ENCODE assay signal across 8 cellular contexts in the genomic region with DNA sequence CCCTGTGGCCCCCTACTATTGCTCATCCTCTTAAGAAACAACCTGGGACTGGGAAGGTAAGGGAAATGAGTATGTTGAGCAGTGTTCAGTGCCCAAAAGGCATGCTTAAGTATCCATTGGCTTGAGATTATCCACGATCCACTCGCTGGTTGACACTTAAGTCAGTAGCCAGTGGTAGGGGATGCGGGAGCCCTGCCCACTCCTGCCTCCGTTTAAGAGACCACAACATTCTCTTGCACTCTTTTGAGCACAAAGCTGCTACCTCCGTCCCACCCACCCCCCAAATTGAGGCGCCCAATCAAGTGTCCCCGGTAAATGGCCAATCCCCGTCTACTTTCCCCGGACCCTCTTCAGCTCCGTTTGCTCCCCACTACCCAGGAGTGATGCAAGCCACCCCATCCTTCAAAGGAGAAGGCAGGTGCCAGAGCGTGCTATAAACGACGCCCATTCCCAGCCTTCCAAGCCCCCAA. TPM values are rescaled to one million over a fixed set of nuclear protein-coding genes. Genes with fewer than 3 reads are reported as not detected.
DNase-seq lines count a peak whose midpoint lies in the region; ATAC-seq and TF ChIP-seq lines count a peak whose summit lies in the region.

No MANE protein-coding gene starts in this region.

- peaks cover 13% of the 10 kb centered on the region for H3K27me3 Mint-ChIP-seq in activated CD4-positive, alpha-beta memory T cell treated with anti-CD3 and anti-CD28 coated beads, Interleukin-2, amount 10 ng/mL, durations not matched to agents 7 days and 5 days
- peaks cover 12% of the 10 kb centered on the region for H3K27me3 Mint-ChIP-seq in stimulated activated naive CD8-positive, alpha-beta T cell treated with anti-CD3 and anti-CD28 coated beads, Interleukin-15, amount 100 ng/mL, for 72 hours

- CTCF ChIA-PET in A673 (lab: Charles Lee) = interaction anchor here (0.7 kb wide), 2 partner anchors 130 to 149 kb away, joined by 3 to 9 read pairs; no protein-coding TSS in a partner anchor
- CTCF ChIA-PET in activated CD4-positive, alpha-beta memory T cell treated with anti-CD3 and anti-CD28 coated beads, Interleukin-2, amount 10 ng/mL, durations not matched to agents 7 days and 5 days (lab: Charles Lee) = interaction anchor here (0.7 to 1.7 kb wide), 5 partner anchors 31 to 129 kb away, joined by 3 to 6 read pairs (median 4); no protein-coding TSS in a partner anchor

- POLR2A ChIA-PET in A673 (lab: Charles Lee; ENCODE audit: low non-redundant PET) = no interaction called here
- POLR2A ChIA-PET in activated CD4-positive, alpha-beta memory T cell treated with anti-CD3 and anti-CD28 coated beads, Interleukin-2, amount 10 ng/mL, durations not matched to agents 7 days and 5 days (lab: Charles Lee) = interaction anchor here (0.6 to 1.7 kb wide), 7 partner anchors 21 to 151 kb away, joined by 3 to 7 read pairs (median 5); a partner anchor contains a TSS

- H3K27ac Mint-ChIP-seq in activated CD4-positive, alpha-beta memory T cell treated with anti-CD3 and anti-CD28 coated beads, Interleukin-2, amount 10 ng/mL, durations not matched to agents 7 days and 5 days = peak overlapping the region; percentile 91
- H3K27ac Mint-ChIP-seq in stimulated activated naive CD8-positive, alpha-beta T cell treated with anti-CD3 and anti-CD28 coated beads, Interleukin-15, amount 100 ng/mL, for 72 hours = peak overlapping the region; percentile 48 to 91

- no peaks in the 10 kb centered on the region for H3K9me3 Mint-ChIP-seq in activated CD4-positive, alpha-beta memory T cell treated with anti-CD3 and anti-CD28 coated beads, Interleukin-2, amount 10 ng/mL, durations not matched to agents 7 days and 5 days
- no peaks in the 10 kb centered on the region for H3K9me3 Mint-ChIP-seq in stimulated activated naive CD8-positive, alpha-beta T cell treated with anti-CD3 and anti-CD28 coated beads, Interleukin-15, amount 100 ng/mL, for 72 hours

- H3K27ac ChIP-seq in A673 (ENCODE audit: low read depth, low read length, poor library complexity, severe bottlenecking) = peak overlapping the region; percentile 80
- no peak overlapping the region for H3K27ac ChIP-seq in iPS DF 6.9 (ENCODE audit: low read length)

- ATAC-seq in GM19395 (IDR thresholded peaks at IDR 0.05; ENCODE audit: unreplicated experiment) (peak; percentile 15), HG03460 (IDR thresholded peaks at IDR 0.05; ENCODE audit: unreplicated experiment) (no peak)
- no peak for ATAC-seq in stimulated activated naive CD8-positive, alpha-beta T cell treated with anti-CD3 and anti-CD28 coated beads, Interleukin-15, amount 100 ng/mL, for 72 hours

- peaks cover 6% of the 10 kb centered on the region for H3K4me1 Mint-ChIP-seq in activated CD4-positive, alpha-beta memory T cell treated with anti-CD3 and anti-CD28 coated beads, Interleukin-2, amount 10 ng/mL, durations not matched to agents 7 days and 5 days
- H3K4me1 Mint-ChIP-seq in stimulated activated naive CD8-positive, alpha-beta T cell treated with anti-CD3 and anti-CD28 coated beads, Interleukin-15, amount 100 ng/mL, for 72 hours = peaks cover 5% of the 10 kb centered on the region

- H3K4me3 Mint-ChIP-seq in activated CD4-positive, alpha-beta memory T cell treated with anti-CD3 and anti-CD28 coated beads, Interleukin-2, amount 10 ng/mL, durations not matched to agents 7 days and 5 days = peak overlapping the region; percentile 80
- peak overlapping the region; percentile 87 to 96 for H3K4me3 Mint-ChIP-seq in stimulated activated naive CD8-positive, alpha-beta T cell treated with anti-CD3 and anti-CD28 coated beads, Interleukin-15, amount 100 ng/mL, for 72 hours

- intact Hi-C loops in A673 (cut with micrococcal nuclease; ENCODE audit: unreplicated experiment) = loop anchor here (10.0 kb wide), 1 partner anchor 54 kb away; a partner anchor contains a TSS

- H3K27me3 ChIP-seq in A673 (replicated peaks; ENCODE audit: insufficient read depth, low read depth, low read length, poor library complexity) (no peaks in the 10 kb centered on the region), iPS DF 6.9 (ENCODE audit: control insufficient read depth, insufficient read depth, low read length) (peaks cover 31% of the 10 kb centered on the region)

- WGBS in iPS DF 6.9 (ENCODE audit: insufficient coverage, insufficient read length) = no CpG with 5 or more reads among the region's 13 CpGs

- H3K36me3 Mint-ChIP-seq in activated CD4-positive, alpha-beta memory T cell treated with anti-CD3 and anti-CD28 coated beads, Interleukin-2, amount 10 ng/mL, durations not matched to agents 7 days and 5 days (ENCODE audit: low read depth) = peaks cover 10% of the 10 kb centered on the region

- H3K4me1 ChIP-seq in A673 (ENCODE audit: insufficient read depth, low read length, poor library complexity, severe bottlenecking) (no peaks in the 10 kb centered on the region), iPS DF 6.9 (ENCODE audit: control insufficient read depth, insufficient read depth, low read length) (0 out of 2 replicates have a peak, but pooled peaks cover 1% of the 10 kb centered on the region)

- DNase-seq in A673 (ENCODE audit: low spot score) (no peak), iPS DF 6.9 (ENCODE audit: low read depth, low spot score) (no peak), NCI-H187 treated with DMSO at 0.1 percent for 48 hours (lab: John Stamatoyannopoulos, UW) (no peak), NCI-H2196 treated with DMSO at 0.1 percent for 48 hours (lab: John Stamatoyannopoulos, UW; ENCODE audit: unreplicated experiment) (no peak)
- no peak for DNase-seq in activated CD4-positive, alpha-beta memory T cell treated with anti-CD3 and anti-CD28 coated beads, Interleukin-2, amount 10 ng/mL, durations not matched to agents 7 days and 5 days
- DNase-seq in stimulated activated naive CD8-positive, alpha-beta T cell treated with anti-CD3 and anti-CD28 coated beads, Interleukin-15, amount 100 ng/mL, for 72 hours = no peak

- TF ChIP-seq CTCF in A673 (conservative IDR thresholded peaks at IDR 0.05; ENCODE audit: low read depth, low read length) = no peak

- H3K4me3 ChIP-seq in A673 (ENCODE audit: low read depth, low read length, poor library complexity, severe bottlenecking) (peak overlapping the region; percentile 66), iPS DF 6.9 (ENCODE audit: low read length) (peak overlapping the region; percentile 94; the same call in 1 of the 2 replicates)

- no TSS peak for BruUV-seq in A673 (replicated peaks; lab: Mats Ljungman, UMichigan)

- H3K36me3 ChIP-seq in A673 (ENCODE audit: insufficient read depth, low read length, poor library complexity, severe bottlenecking) (peaks cover 13% of the 10 kb centered on the region), iPS DF 6.9 (ENCODE audit: control insufficient read depth, insufficient read depth, low read length) (peaks cover 3% of the 10 kb centered on the region; the same call in 1 of the 2 replicates)

- H3K9me3 ChIP-seq in A673 (ENCODE audit: low read depth, low read length, poor library complexity, severe bottlenecking) (no peaks in the 10 kb centered on the region), iPS DF 6.9 (ENCODE audit: control insufficient read depth, insufficient read depth, low read length) (no peaks in the 10 kb centered on the region)

RNA-seq across cellular contexts. Expression of a gene that starts 25.0 kb away (rescaled TPM):
- 35.6 and 46.3 TPM in 2 replicates for total RNA-seq in A673 (2021)
- 10 to 100 TPM; 15.3 to 18.4 TPM for total RNA-seq in activated CD4-positive, alpha-beta memory T cell treated with anti-CD3 and anti-CD28 coated beads, Interleukin-2, amount 10 ng/mL, durations not matched to agents 7 days and 5 days

RNA-seq across cellular contexts. Expression of a gene that starts 51.5 kb away (rescaled TPM):
- total RNA-seq in A673 (2021) = 13.3 and 18.3 TPM in 2 replicates
- total RNA-seq in activated CD4-positive, alpha-beta memory T cell treated with anti-CD3 and anti-CD28 coated beads, Interleukin-2, amount 10 ng/mL, durations not matched to agents 7 days and 5 days = 1 to 10 TPM; 6.9 to 7.2 TPM
